ENCODE assay signal across 1 cellular context in genomic region chr20:3045816-3046676, GRCh38.
A peak's percentile ranks its signal among the peaks of the same experiment; 100 is the strongest.
TF ChIP-seq lines count a peak whose summit lies in the region.

MRPS26 (plus strand) TSS chr20:3046052; CDS start chr20:3046069, 17 bp downstream.

TF ChIP-seq in H1, 55 proteins besides CTCF, POLR2A, EP300 and RAD21 (continued from another document):
- TF ChIP-seq ATF2 (IDR thresholded peaks at IDR 0.05; ENCODE audit: low read length) (no peak), ZNF274 (IDR thresholded peaks at IDR 0.05; ENCODE audit: borderline replicate concordance, extremely low read depth, low read length) (no peak), HDAC6 (IDR thresholded peaks at IDR 0.05; ENCODE audit: low read depth, low read length) (no peak), GTF2F1 (IDR thresholded peaks at IDR 0.05; ENCODE audit: borderline replicate concordance, low read depth, low read length) (no peak), GABPA (IDR thresholded peaks at IDR 0.05; ENCODE audit: borderline replicate concordance, insufficient read depth, low read length) (peak; percentile 68; the same call in 1 of the 2 replicates), RFX5 (IDR thresholded peaks at IDR 0.05; ENCODE audit: borderline replicate concordance, low read depth, low read length) (no peak), TAF1 (IDR thresholded peaks at IDR 0.05; ENCODE audit: low read depth, low read length) (peak; percentile 64), SIRT6 (IDR thresholded peaks at IDR 0.05; ENCODE audit: low read length) (no peak), BACH1 (IDR thresholded peaks at IDR 0.05; ENCODE audit: low read length) (peak; percentile 56), YY1 (IDR thresholded peaks at IDR 0.05; ENCODE audit: low read depth, low read length) (no peak), RNF2 (IDR thresholded peaks at IDR 0.05; ENCODE audit: borderline replicate concordance, low read depth, low read length, missing control alignments, poor library complexity, severe bottlenecking) (no peak), CHD2 (IDR thresholded peaks at IDR 0.05; ENCODE audit: low read length) (no peak), BCL11A (IDR thresholded peaks at IDR 0.05; ENCODE audit: low read depth in 2 of 2, low read length in 2 of 2) (no peak), BRCA1 (IDR thresholded peaks at IDR 0.05; ENCODE audit: low read depth, low read length) (no peak), SP1 (IDR thresholded peaks at IDR 0.05; ENCODE audit: low read depth, low read length) (no peak), FOSL1 (IDR thresholded peaks at IDR 0.05; ENCODE audit: insufficient read depth, low read depth, low read length) (no peak), TAF7 (optimal IDR thresholded peaks at IDR 0.05; ENCODE audit: borderline replicate concordance, low read depth, low read length) (peak; percentile 71), CBX8 (IDR thresholded peaks at IDR 0.05; ENCODE audit: borderline replicate concordance, low read depth, low read length) (no peak), JUND (IDR thresholded peaks at IDR 0.05; ENCODE audit: low read length) (no peak), CTBP2 (IDR thresholded peaks at IDR 0.05; ENCODE audit: borderline replicate concordance, insufficient read depth, insufficient read length, low read length) (peak; percentile 76), CHD1 (IDR thresholded peaks at IDR 0.05; ENCODE audit: low read depth, low read length) (no peak), KDM5A (IDR thresholded peaks at IDR 0.05; ENCODE audit: low read length) (no peak), NRF1 (IDR thresholded peaks at IDR 0.05; ENCODE audit: low read depth, low read length) (no peak), SIN3A (conservative IDR thresholded peaks at IDR 0.05 in 1 of 2, IDR thresholded peaks at IDR 0.05 in 1 of 2; ENCODE audit: low read depth in 1 of 2, low read length in 2 of 2) (peak in 1 of 2 experiments; percentile 85; a peak in 2 of 4 replicates), KDM4A (IDR thresholded peaks at IDR 0.05; ENCODE audit: low read depth, low read length, severe bottlenecking) (peak; percentile 63), EGR1 (IDR thresholded peaks at IDR 0.05; ENCODE audit: borderline replicate concordance, low read depth, low read length) (no peak), TBP (IDR thresholded peaks at IDR 0.05; ENCODE audit: low read depth, low read length) (peak; percentile 46; the same call in 1 of the 2 replicates), SUZ12 (IDR thresholded peaks at IDR 0.05; ENCODE audit: low read length) (no peak), PHF8 (conservative IDR thresholded peaks at IDR 0.05; ENCODE audit: low read depth, low read length) (peak; percentile 87), SP2 (IDR thresholded peaks at IDR 0.05; ENCODE audit: low read length) (no peak), ATF3 (IDR thresholded peaks at IDR 0.05; ENCODE audit: insufficient read depth, low read depth, low read length) (no peak), CBX5 (IDR thresholded peaks at IDR 0.05; ENCODE audit: low read depth, low read length) (no peak), POU5F1 (IDR thresholded peaks at IDR 0.05; ENCODE audit: low read depth, low read length) (no peak), RXRA (IDR thresholded peaks at IDR 0.05; ENCODE audit: insufficient read depth, low read depth, low read length) (no peak), EZH2 (IDR thresholded peaks at IDR 0.05; ENCODE audit: low read depth, low read length, severe bottlenecking) (no peak), JUN (IDR thresholded peaks at IDR 0.05; ENCODE audit: low read depth, low read length) (no peak), KDM1A (IDR thresholded peaks at IDR 0.05; ENCODE audit: borderline replicate concordance, low read length) (no peak), ASH2L (IDR thresholded peaks at IDR 0.05; ENCODE audit: low read length) (peak; percentile 43), MAX (IDR thresholded peaks at IDR 0.05) (peak; percentile 7; the same call in 1 of the 2 replicates), HDAC2 (IDR thresholded peaks at IDR 0.05; ENCODE audit: borderline replicate concordance in 1 of 2, low read depth in 2 of 2, low read length in 2 of 2) (peak in 1 of 2 experiments; percentile 6; a peak in 1 of 4 replicates), CHD7 (IDR thresholded peaks at IDR 0.05; ENCODE audit: insufficient replicate concordance, low read length) (no peak), CEBPB (IDR thresholded peaks at IDR 0.05; ENCODE audit: low read depth, low read length) (no peak), RBBP5 (IDR thresholded peaks at IDR 0.05; ENCODE audit: borderline replicate concordance, low read depth, low read length) (peak; percentile 78), SP4 (IDR thresholded peaks at IDR 0.05; ENCODE audit: low read length) (no peak), NANOG (IDR thresholded peaks at IDR 0.05; ENCODE audit: insufficient read depth, low read depth, low read length, poor library complexity, severe bottlenecking) (no peak), SAP30 (IDR thresholded peaks at IDR 0.05; ENCODE audit: insufficient read depth, insufficient replicate concordance, low read length) (no peak), TCF12 (IDR thresholded peaks at IDR 0.05; ENCODE audit: low read depth, low read length) (no peak), SIX5 (IDR thresholded peaks at IDR 0.05; ENCODE audit: low read depth, low read length) (peak; percentile 60), E2F6 (IDR thresholded peaks at IDR 0.05) (peak; percentile 35; the same call in 1 of the 2 replicates)
